Comparison of ENCODE assay signal across 8 cellular contexts in the genomic region with DNA sequence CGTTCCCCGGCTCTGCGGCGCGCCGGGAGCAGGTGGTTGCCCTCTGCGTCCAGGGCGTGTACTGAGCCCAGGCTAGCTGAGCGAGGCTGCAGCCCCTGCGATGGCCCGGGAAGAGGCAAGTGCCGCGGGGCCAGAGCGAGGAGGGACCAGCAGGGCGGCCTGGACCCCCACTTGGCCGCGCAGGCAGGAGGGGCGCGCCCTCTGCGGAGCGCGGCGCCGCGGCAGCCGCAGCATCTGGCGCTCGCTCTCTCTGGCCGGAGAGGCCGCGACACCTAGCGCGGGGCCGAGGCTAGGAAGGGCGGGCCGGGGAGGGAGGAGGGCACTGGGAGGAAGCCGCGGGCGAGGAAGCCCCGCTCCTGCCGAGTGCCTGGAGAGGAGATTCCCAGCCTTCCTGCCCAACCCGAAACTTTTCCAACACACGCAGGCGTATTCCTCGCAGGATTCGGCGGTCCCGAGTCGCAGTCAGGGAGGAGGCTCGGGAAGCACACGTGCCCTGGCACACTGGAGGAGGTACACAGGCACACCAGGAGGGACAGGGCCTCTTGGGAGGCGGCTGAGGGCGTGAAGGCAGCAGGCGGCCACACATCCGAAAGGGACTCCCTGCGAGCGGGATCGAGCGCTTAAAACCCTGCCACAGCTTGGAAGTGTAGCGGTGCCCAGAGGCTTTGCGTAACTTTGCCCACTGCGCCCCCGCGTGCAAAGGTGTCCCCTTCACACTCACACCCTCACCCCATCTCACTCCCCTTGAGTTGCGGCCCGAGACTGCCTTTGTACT. TPM values are rescaled to one million over a fixed set of nuclear protein-coding genes. Genes with fewer than 3 reads are reported as not detected.
DNase-seq lines count a peak whose midpoint lies in the region; TF ChIP-seq lines count a peak whose summit lies in the region.

No MANE protein-coding gene starts in this region.

- H3K4me3 ChIP-seq in BE2C (ENCODE audit: low read depth, low read length) (peak overlapping the region; percentile 62), muscle layer of colon (ENCODE audit: low read depth in 1 of 2, low read length in 2 of 2) (peak overlapping the region; percentile 39 to 42)

- no peak overlapping the region for H3K9ac ChIP-seq in muscle layer of colon (ENCODE audit: low read length)

- H3K36me3 ChIP-seq in BE2C = no peaks in the 10 kb centered on the region
- H3K36me3 ChIP-seq in muscle layer of colon (ENCODE audit: insufficient read depth, low read length) = no peaks in the 10 kb centered on the region

- no peaks in the 10 kb centered on the region for H3K27me3 ChIP-seq in BE2C
- peaks cover 69 to 84% of the 10 kb centered on the region in 2 donors for H3K27me3 ChIP-seq in muscle layer of colon (ENCODE audit: control insufficient read depth in 1 of 2, insufficient read depth in 2 of 2, low read length in 2 of 2)

- TF ChIP-seq CTCF in BE2C (IDR thresholded peaks at IDR 0.05; ENCODE audit: low read depth, low read length) = no peak

- no peak overlapping the region for H3K27ac ChIP-seq in muscle layer of colon (ENCODE audit: low read depth, low read length)

- H3K4me1 ChIP-seq in BE2C = peaks cover 12% of the 10 kb centered on the region
- peaks cover 13% of the 10 kb centered on the region for H3K4me1 ChIP-seq in muscle layer of colon (ENCODE audit: insufficient read depth, low read length)

- peak; percentile 61 for DNase-seq in BE2C
- DNase-seq in NCI-H146 (lab: John Stamatoyannopoulos, UW) = peak; percentile 82
- peak; percentile 84 for DNase-seq in ecto neural progenitor cell (ENCODE audit: low spot score)
- no peak for DNase-seq in NCI-H187 (lab: John Stamatoyannopoulos, UW)
- DNase-seq in Ammon's horn (ENCODE audit: low spot score) = no peak
- DNase-seq in DMS79 (lab: John Stamatoyannopoulos, UW) = no peak
- DNase-seq in H4 (ENCODE audit: low spot score) = no peak

- no peaks in the 10 kb centered on the region for H3K9me3 ChIP-seq in BE2C
- H3K9me3 ChIP-seq in muscle layer of colon (ENCODE audit: low read length) = no peaks in the 10 kb centered on the region

RNA-seq across cellular contexts. Expression of gene PROX1, which starts 4.8 kb away (rescaled TPM):
- polyA plus RNA-seq in BE2C (2012; ENCODE audit: insufficient read depth, insufficient read length, low read depth) = 43.1 TPM
- 0.14 and 0.21 TPM in 2 replicates for total RNA-seq in H4 (2014; rRNA removed; shearing (Covaris generic))

Comparison
In these comparisons a context has a peak if more than half of its experiments do, and no peak if none do; other contexts are left out.
1. DNase-seq: peak in BE2C (single experiment), NCI-H146 (single experiment) and ecto neural progenitor cell (single experiment); none in NCI-H187 (0 of 2), Ammon's horn (single experiment), DMS79 (single experiment) and H4 (single experiment).